In genomic region chr7:36147361-36147760, GRCh38 we compare ENCODE assay signal across 16 cellular contexts. TPM values are rescaled to one million over a fixed set of nuclear protein-coding genes. Genes with fewer than 3 reads are reported as not detected.
DNase-seq lines count a peak whose midpoint lies in the region; ATAC-seq and TF ChIP-seq lines count a peak whose summit lies in the region.
"Had no signal": no experiment of that assay in that cellular context is flagged by ENCODE, and none has a peak within 500 bp of the region (broad histone marks: within the 10 kb centered on the region; RNA-seq: fewer than 3 reads in every experiment).

No MANE protein-coding gene starts in this region.

- no peak for ATAC-seq in GM18498 (IDR thresholded peaks at IDR 0.05; ENCODE audit: unreplicated experiment)
- ATAC-seq: CD8-positive, alpha-beta T cell; HCT116 had no signal

- H3K4me1 ChIP-seq in esophagus muscularis mucosa, result peaks cover 4 to 6% (median 4%) of the 10 kb centered on the region in 4 donors

- 91% methylated on average over 1 of the region's 4 CpGs for WGBS in esophagus muscularis mucosa

- no peak for TF ChIP-seq EP300 in esophagus muscularis mucosa (IDR thresholded peaks at IDR 0.05)

- no peak for TF ChIP-seq POLR2A in esophagus muscularis mucosa (IDR thresholded peaks at IDR 0.05; ENCODE audit: low read depth)

- DNase-seq in NCI-H510A treated with DMSO at 0.1 percent for 48 hours (lab: John Stamatoyannopoulos, UW), result peak; percentile 47
- no peak for DNase-seq in NCI-H510A (lab: John Stamatoyannopoulos, UW)
- peak; percentile 48 for DNase-seq in COR-L47 (lab: John Stamatoyannopoulos, UW)
- peak; percentile 90 for DNase-seq in esophagus muscularis mucosa (ENCODE audit: extremely low spot score)
- no peak for DNase-seq in activated CD4-positive, CD25-positive, alpha-beta regulatory T cell treated with anti-CD3 and anti-CD28 coated beads, Interleukin-2, amount 50 U/mL, for 72 hours
- no peak for DNase-seq in NOMO-1 (lab: John Stamatoyannopoulos, UW; ENCODE audit: unreplicated experiment in 2 of 2)
- DNase-seq: ACHN; AML-193; CD8-positive, alpha-beta T cell; GF-D8; GOT3; H7; HFFc6 had no signal

- H3K27ac ChIP-seq in esophagus muscularis mucosa (replicated peaks in 1 of 4), result no peak overlapping the region
- H3K27ac ChIP-seq: HL-60 had no signal

- H3K4me3 ChIP-seq in esophagus muscularis mucosa, result no peak overlapping the region

- TF ChIP-seq CTCF in esophagus muscularis mucosa (IDR thresholded peaks at IDR 0.05), result no peak

- H3K36me3 ChIP-seq in esophagus muscularis mucosa, result no peaks in the 10 kb centered on the region

- no peaks in the 10 kb centered on the region for H3K27me3 ChIP-seq in esophagus muscularis mucosa

- intact Hi-C loops in esophagus muscularis mucosa (cut with DNase I), result no loop called here

- H3K9me3 ChIP-seq in esophagus muscularis mucosa, result peaks cover 0 to 9% (median 4%) of the 10 kb centered on the region in 4 donors

RNA-seq across cellular contexts. Expression of gene EEPD1, which starts 5.7 kb away (rescaled TPM):
- 10 to 100 TPM; 18.7 to 27.9 (median 26.6) TPM for total RNA-seq in esophagus muscularis mucosa

Comparison
In these comparisons a context has a peak if more than half of its experiments do, and no peak if none do; other contexts are left out.
1. DNase-seq: peak in NCI-H510A treated with DMSO at 0.1 percent for 48 hours (single experiment), COR-L47 (single experiment) and esophagus muscularis mucosa (single experiment); none in NCI-H510A (single experiment), activated CD4-positive, CD25-positive, alpha-beta regulatory T cell treated with anti-CD3 and anti-CD28 coated beads, Interleukin-2, amount 50 U/mL, for 72 hours (single experiment) and NOMO-1 (0 of 2).